34 cellular contexts compared by ENCODE assay signal in genomic region chr13:34148359-34148758, GRCh38.
"Had no signal": no experiment of that assay in that cellular context is flagged by ENCODE, and none has a peak within 500 bp of the region (broad histone marks: within the 10 kb centered on the region; RNA-seq: fewer than 3 reads in every experiment).

No MANE protein-coding gene starts in this region.

- DNase-seq: activated B cell treated with CpG ODN at 0.5 μM for 24 hours; activated CD4-positive, alpha-beta memory T cell treated with anti-CD3 and anti-CD28 coated beads, Interleukin-2, amount 10 ng/mL, durations not matched to agents 7 days and 5 days; activated CD4-positive, alpha-beta T cell treated with anti-CD3 and anti-CD28 coated beads for 1 hour; activated CD4-positive, alpha-beta T cell treated with anti-CD3 and anti-CD28 coated beads for 36 hours; activated CD4-positive, alpha-beta T cell treated with anti-CD3 and anti-CD28 coated beads for 48 hours; activated CD4-positive, alpha-beta T cell treated with anti-CD3 and anti-CD28 coated beads, Interleukin-2, amount 10 ng/mL, durations not matched to agents 7 days and 5 days; activated CD4-positive, alpha-beta T cell treated with anti-CD3 and anti-CD28 coated beads, Interleukin-2, amount 50 U/mL, for 48 hours; activated CD8-positive, alpha-beta memory T cell treated with anti-CD3 and anti-CD28 coated beads for 24 hours; activated CD8-positive, alpha-beta memory T cell treated with anti-CD3 and anti-CD28 coated beads, Interleukin-2, amount 10 ng/mL, durations not matched to agents 7 days and 5 days; activated CD8-positive, alpha-beta memory T cell treated with anti-CD3 and anti-CD28 coated beads, Interleukin-2, amount 50 U/mL, for 48 hours; activated CD8-positive, alpha-beta T cell treated with anti-CD3 and anti-CD28 coated beads, Interleukin-2, amount 10 ng/mL, durations not matched to agents 7 days and 5 days; activated effector memory CD4-positive, alpha-beta T cell treated with Interleukin-2 at 50 U/mL for 16 hours; activated gamma-delta T cell; activated naive CD4-positive, alpha-beta T cell treated with anti-CD3 and anti-CD28 coated beads, Interleukin-2, amount 10 ng/mL, durations not matched to agents 7 days and 5 days; activated naive CD4-positive, alpha-beta T cell treated with Interleukin-2 at 50 U/mL for 16 hours; activated naive CD8-positive, alpha-beta T cell treated with anti-CD3 and anti-CD28 coated beads, Interleukin-2, amount 10 ng/mL, durations not matched to agents 7 days and 5 days; activated naive CD8-positive, alpha-beta T cell treated with anti-CD3 and anti-CD28 coated beads, Interleukin-2, amount 50 U/mL, for 24 hours; activated T-cell treated with anti-CD3 and anti-CD28 coated beads, Interleukin-2, amount 50 U/mL, for 24 hours; activated T-cell treated with anti-CD3 and anti-CD28 coated beads, Interleukin-2, amount 50 U/mL, for 48 hours; amygdala; anterior cingulate cortex; central memory CD4-positive, alpha-beta T cell; T-helper 1 cell; T-helper 2 cell; T-helper 9 cell had no signal

- H3K9me3 Mint-ChIP-seq: activated B cell treated with CpG ODN at 0.5 μM for 24 hours; activated CD4-positive, alpha-beta memory T cell treated with anti-CD3 and anti-CD28 coated beads, Interleukin-2, amount 10 ng/mL, durations not matched to agents 7 days and 5 days; activated CD4-positive, alpha-beta T cell treated with anti-CD3 and anti-CD28 coated beads, Interleukin-2, amount 10 ng/mL, durations not matched to agents 7 days and 5 days; activated naive CD4-positive, alpha-beta T cell treated with anti-CD3 and anti-CD28 coated beads, Interleukin-2, amount 10 ng/mL, durations not matched to agents 7 days and 5 days; activated naive CD4-positive, alpha-beta T cell treated with anti-CD3 and anti-CD28 coated beads, Interleukin-2, amount 50 U/mL, for 24 hours; activated naive CD8-positive, alpha-beta T cell treated with anti-CD3 and anti-CD28 coated beads, Interleukin-2, amount 50 U/mL, for 24 hours; activated T-cell treated with anti-CD3 and anti-CD28 coated beads, Interleukin-2, amount 50 U/mL, for 24 hours; activated T-helper 2 cell treated with anti-CD3 and anti-CD28 coated beads, Interferon-gamma antibody, Interleukin-2, Interleukin-4, amounts not matched to agents 10 μg/mL and 5 μg/mL and 100 μg/mL, durations not matched to agents 14 hours and 24 hours and 36 hours; brain; T-helper 1 cell treated with Interleukin-12 subunit alpha and Interleukin-12 subunit beta and Interleukin-4 antibody, amounts not matched to agents 30 μg/mL and 1 μg/mL, for 36 hours; T-helper 2 cell treated with Interferon-gamma antibody and Interleukin-4, amounts not matched to agents 5 μg/mL and 100 μg/mL, for 36 hours had no signal

- H3K27ac Mint-ChIP-seq: activated B cell treated with CpG ODN at 0.5 μM for 24 hours; activated CD4-positive, alpha-beta memory T cell treated with anti-CD3 and anti-CD28 coated beads, Interleukin-2, amount 10 ng/mL, durations not matched to agents 7 days and 5 days; activated CD4-positive, alpha-beta T cell treated with anti-CD3 and anti-CD28 coated beads for 36 hours; activated CD4-positive, alpha-beta T cell treated with anti-CD3 and anti-CD28 coated beads, Interleukin-2, amount 10 ng/mL, durations not matched to agents 7 days and 5 days; activated CD8-positive, alpha-beta memory T cell treated with anti-CD3 and anti-CD28 coated beads, Interleukin-2, amount 10 ng/mL, durations not matched to agents 7 days and 5 days; activated CD8-positive, alpha-beta T cell treated with anti-CD3 and anti-CD28 coated beads, Interleukin-2, amount 10 ng/mL, durations not matched to agents 7 days and 5 days; activated naive CD4-positive, alpha-beta T cell treated with anti-CD3 and anti-CD28 coated beads, Interleukin-2, amount 10 ng/mL, durations not matched to agents 7 days and 5 days; activated naive CD4-positive, alpha-beta T cell treated with anti-CD3 and anti-CD28 coated beads, Interleukin-2, amount 50 U/mL, for 24 hours; activated naive CD8-positive, alpha-beta T cell; activated naive CD8-positive, alpha-beta T cell treated with anti-CD3 and anti-CD28 coated beads, Interleukin-2, amount 10 ng/mL, durations not matched to agents 7 days and 5 days; activated naive CD8-positive, alpha-beta T cell treated with anti-CD3 and anti-CD28 coated beads, Interleukin-2, amount 50 U/mL, for 24 hours; activated T-cell treated with anti-CD3 and anti-CD28 coated beads, Interleukin-2, amount 50 U/mL, for 24 hours; activated T-helper 2 cell treated with anti-CD3 and anti-CD28 coated beads, Interferon-gamma antibody, Interleukin-2, Interleukin-4, amounts not matched to agents 10 μg/mL and 5 μg/mL and 100 μg/mL, durations not matched to agents 14 hours and 24 hours and 36 hours; brain; T-helper 1 cell treated with Interleukin-12 subunit alpha and Interleukin-12 subunit beta and Interleukin-4 antibody, amounts not matched to agents 30 μg/mL and 1 μg/mL, for 36 hours; T-helper 2 cell treated with Interferon-gamma antibody and Interleukin-4, amounts not matched to agents 5 μg/mL and 100 μg/mL, for 36 hours had no signal

- H3K27me3 ChIP-seq: ascending aorta had no signal

- ATAC-seq: activated CD4-positive, alpha-beta T cell treated with anti-CD3 and anti-CD28 coated beads for 36 hours; activated CD4-positive, CD25-positive, alpha-beta regulatory T cell treated with anti-CD3 and anti-CD28 coated beads, Interleukin-2, amount 50 U/mL, for 24 hours; activated CD8-positive, alpha-beta memory T cell treated with anti-CD3 and anti-CD28 coated beads, Interleukin-2, amount 10 ng/mL, durations not matched to agents 7 days and 5 days; activated CD8-positive, alpha-beta T cell treated with anti-CD3 and anti-CD28 coated beads, Interleukin-2, amount 10 ng/mL, durations not matched to agents 7 days and 5 days; activated naive CD8-positive, alpha-beta T cell treated with anti-CD3 and anti-CD28 coated beads, Interleukin-2, amount 50 U/mL, for 24 hours had no signal

- H3K4me3 ChIP-seq: ascending aorta had no signal

- H3K36me3 Mint-ChIP-seq: activated CD8-positive, alpha-beta memory T cell treated with anti-CD3 and anti-CD28 coated beads, Interleukin-2, amount 10 ng/mL, durations not matched to agents 7 days and 5 days; activated naive CD4-positive, alpha-beta T cell treated with anti-CD3 and anti-CD28 coated beads, Interleukin-2, amount 10 ng/mL, durations not matched to agents 7 days and 5 days; activated naive CD4-positive, alpha-beta T cell treated with anti-CD3 and anti-CD28 coated beads, Interleukin-2, amount 50 U/mL, for 24 hours; activated naive CD8-positive, alpha-beta T cell; activated naive CD8-positive, alpha-beta T cell treated with anti-CD3 and anti-CD28 coated beads, Interleukin-2, amount 10 ng/mL, durations not matched to agents 7 days and 5 days; brain had no signal

- H3K4me1 Mint-ChIP-seq: activated B cell treated with CpG ODN at 0.5 μM for 24 hours; activated CD4-positive, alpha-beta T cell treated with anti-CD3 and anti-CD28 coated beads for 36 hours; activated CD4-positive, alpha-beta T cell treated with anti-CD3 and anti-CD28 coated beads, Interleukin-2, amount 10 ng/mL, durations not matched to agents 7 days and 5 days; activated naive CD4-positive, alpha-beta T cell treated with anti-CD3 and anti-CD28 coated beads, Interleukin-2, amount 10 ng/mL, durations not matched to agents 7 days and 5 days; activated naive CD4-positive, alpha-beta T cell treated with anti-CD3 and anti-CD28 coated beads, Interleukin-2, amount 50 U/mL, for 24 hours; activated naive CD8-positive, alpha-beta T cell treated with anti-CD3 and anti-CD28 coated beads, Interleukin-2, amount 10 ng/mL, durations not matched to agents 7 days and 5 days; activated naive CD8-positive, alpha-beta T cell treated with anti-CD3 and anti-CD28 coated beads, Interleukin-2, amount 50 U/mL, for 24 hours had no signal

- H3K27ac ChIP-seq: ascending aorta, VCaP had no signal

- H3K36me3 ChIP-seq: ascending aorta had no signal

- H3K27me3 Mint-ChIP-seq: activated B cell treated with CpG ODN at 0.5 μM for 24 hours; activated CD4-positive, alpha-beta T cell treated with anti-CD3 and anti-CD28 coated beads, Interleukin-2, amount 10 ng/mL, durations not matched to agents 7 days and 5 days; activated naive CD4-positive, alpha-beta T cell treated with anti-CD3 and anti-CD28 coated beads, Interleukin-2, amount 10 ng/mL, durations not matched to agents 7 days and 5 days; activated naive CD4-positive, alpha-beta T cell treated with anti-CD3 and anti-CD28 coated beads, Interleukin-2, amount 50 U/mL, for 24 hours; activated naive CD8-positive, alpha-beta T cell; activated naive CD8-positive, alpha-beta T cell treated with anti-CD3 and anti-CD28 coated beads, Interleukin-2, amount 10 ng/mL, durations not matched to agents 7 days and 5 days; activated T-cell treated with anti-CD3 and anti-CD28 coated beads, Interleukin-2, amount 50 U/mL, for 24 hours; brain had no signal

- H3K4me3 Mint-ChIP-seq: activated B cell treated with CpG ODN at 0.5 μM for 24 hours; activated CD4-positive, alpha-beta memory T cell treated with anti-CD3 and anti-CD28 coated beads, Interleukin-2, amount 10 ng/mL, durations not matched to agents 7 days and 5 days; activated CD4-positive, alpha-beta T cell treated with anti-CD3 and anti-CD28 coated beads for 36 hours; activated CD4-positive, alpha-beta T cell treated with anti-CD3 and anti-CD28 coated beads, Interleukin-2, amount 10 ng/mL, durations not matched to agents 7 days and 5 days; activated CD8-positive, alpha-beta memory T cell treated with anti-CD3 and anti-CD28 coated beads, Interleukin-2, amount 10 ng/mL, durations not matched to agents 7 days and 5 days; activated CD8-positive, alpha-beta T cell treated with anti-CD3 and anti-CD28 coated beads, Interleukin-2, amount 10 ng/mL, durations not matched to agents 7 days and 5 days; activated naive CD4-positive, alpha-beta T cell treated with anti-CD3 and anti-CD28 coated beads, Interleukin-2, amount 10 ng/mL, durations not matched to agents 7 days and 5 days; activated naive CD4-positive, alpha-beta T cell treated with anti-CD3 and anti-CD28 coated beads, Interleukin-2, amount 50 U/mL, for 24 hours; activated naive CD8-positive, alpha-beta T cell; activated naive CD8-positive, alpha-beta T cell treated with anti-CD3 and anti-CD28 coated beads, Interleukin-2, amount 10 ng/mL, durations not matched to agents 7 days and 5 days; activated naive CD8-positive, alpha-beta T cell treated with anti-CD3 and anti-CD28 coated beads, Interleukin-2, amount 50 U/mL, for 24 hours; activated T-cell treated with anti-CD3 and anti-CD28 coated beads, Interleukin-2, amount 50 U/mL, for 24 hours; brain; T-helper 1 cell treated with Interleukin-12 subunit alpha and Interleukin-12 subunit beta and Interleukin-4 antibody, amounts not matched to agents 30 μg/mL and 1 μg/mL, for 36 hours; T-helper 2 cell treated with Interferon-gamma antibody and Interleukin-4, amounts not matched to agents 5 μg/mL and 100 μg/mL, for 36 hours had no signal
